In genomic region chr3:179969525-179969924, GRCh38 we compare ENCODE assay signal across 10 cellular contexts.
A peak's percentile ranks its signal among the peaks of the same experiment; 100 is the strongest.
DNase-seq lines count a peak whose midpoint lies in the region; ATAC-seq and TF ChIP-seq lines count a peak whose summit lies in the region.
"Had no signal": no experiment of that assay in that cellular context is flagged by ENCODE, and none has a peak within 500 bp of the region (broad histone marks: within the 10 kb centered on the region; RNA-seq: fewer than 3 reads in every experiment).

No MANE protein-coding gene starts in this region.

- peak; percentile 80 to 89 for DNase-seq in AML-193 (lab: John Stamatoyannopoulos, UW)
- DNase-seq in GM23338 (ENCODE audit: low spot score), result no peak
- DNase-seq in NCI-H510A (lab: John Stamatoyannopoulos, UW), result peak; percentile 44
- no peak for DNase-seq in dorsolateral prefrontal cortex
- no peak for DNase-seq in NCI-H82 treated with DMSO at 0.1 percent for 48 hours (lab: John Stamatoyannopoulos, UW; ENCODE audit: unreplicated experiment)
- no peak for DNase-seq in SK-N-DZ (ENCODE audit: low spot score)
- DNase-seq: stimulated activated naive CD8-positive, alpha-beta T cell treated with anti-CD3 and anti-CD28 coated beads, Interleukin-15, amount 100 ng/mL, for 72 hours had no signal

- H3K27ac ChIP-seq in GM23338 (ENCODE audit: low read depth), result no peak overlapping the region
- peak overlapping the region in 58 of 59 donors; percentile 25 to 100 (median 94) for H3K27ac ChIP-seq in dorsolateral prefrontal cortex
- H3K27ac ChIP-seq: body of pancreas had no signal

- H3F3A ChIP-seq in GM23338 (replicated peaks; ENCODE audit: low read depth), result no peaks in the 10 kb centered on the region

- H2AFZ ChIP-seq in GM23338, result no peak overlapping the region

- no peaks in the 10 kb centered on the region for H3K27me3 Mint-ChIP-seq in GM23338 (ENCODE audit: insufficient read depth, low read depth, poor library complexity)

- H3K36me3 Mint-ChIP-seq in GM23338 (ENCODE audit: low read depth), result no peaks in the 10 kb centered on the region

- H3K27ac Mint-ChIP-seq in GM23338, result peak overlapping the region; percentile 91

- H3K4me1 Mint-ChIP-seq in GM23338, result peaks cover 18% of the 10 kb centered on the region
- H3K4me1 Mint-ChIP-seq: stimulated activated naive CD8-positive, alpha-beta T cell treated with anti-CD3 and anti-CD28 coated beads, Interleukin-15, amount 100 ng/mL, for 72 hours had no signal

- ATAC-seq in GM23338 (no peak), HG02840 (IDR thresholded peaks at IDR 0.05; ENCODE audit: low FRiP score, unreplicated experiment) (no peak), GM21381 (IDR thresholded peaks at IDR 0.05; ENCODE audit: unreplicated experiment) (no peak)
- ATAC-seq: body of pancreas; stimulated activated naive CD8-positive, alpha-beta T cell treated with anti-CD3 and anti-CD28 coated beads, Interleukin-15, amount 100 ng/mL, for 72 hours had no signal

- no peak overlapping the region for H3K4me2 ChIP-seq in GM23338

- no peaks in the 10 kb centered on the region for H3K9me3 Mint-ChIP-seq in GM23338
- H3K9me3 Mint-ChIP-seq: stimulated activated naive CD8-positive, alpha-beta T cell treated with anti-CD3 and anti-CD28 coated beads, Interleukin-15, amount 100 ng/mL, for 72 hours had no signal

- H3K4me3 Mint-ChIP-seq in GM23338, result no peak overlapping the region
- H3K4me3 Mint-ChIP-seq: stimulated activated naive CD8-positive, alpha-beta T cell treated with anti-CD3 and anti-CD28 coated beads, Interleukin-15, amount 100 ng/mL, for 72 hours had no signal

- no peaks in the 10 kb centered on the region for H4K20me1 ChIP-seq in GM23338 (replicated peaks; ENCODE audit: insufficient read depth)

- TF ChIP-seq CTCF in GM23338 (conservative IDR thresholded peaks at IDR 0.05; ENCODE audit: low read depth in 2 of 2), result no peak
- TF ChIP-seq CTCF in dorsolateral prefrontal cortex (IDR thresholded peaks at IDR 0.05 in 54 of 56, conservative IDR thresholded peaks at IDR 0.05 in 2 of 56; ENCODE audit: low read depth in 1 of 56, partially characterized antibody in 56 of 56), result no peak

- H3K27me3 ChIP-seq in GM23338 (ENCODE audit: insufficient read depth) (no peaks in the 10 kb centered on the region), dorsolateral prefrontal cortex (no peaks in the 10 kb centered on the region)
- H3K27me3 ChIP-seq: body of pancreas had no signal

- intact Hi-C loops in dorsolateral prefrontal cortex (cut with DNase I), result no loop called here

- H3K4me3 ChIP-seq in GM23338 (no peak overlapping the region), dorsolateral prefrontal cortex (peak overlapping the region in 53 of 59 donors; percentile 3 to 74 (median 54))
- H3K4me3 ChIP-seq: body of pancreas had no signal

- no peaks in the 10 kb centered on the region for H3K36me3 ChIP-seq in GM23338 (ENCODE audit: insufficient read depth)

- peaks cover 3% of the 10 kb centered on the region; the same call in 1 of the 2 replicates for H3K9me2 ChIP-seq in GM23338 (ENCODE audit: insufficient read depth)

- H3K79me2 ChIP-seq in GM23338 (replicated peaks; ENCODE audit: insufficient read depth), result no peaks in the 10 kb centered on the region

- no peaks in the 10 kb centered on the region; the same call in 1 of the 2 replicates for H3K4me1 ChIP-seq in GM23338 (ENCODE audit: insufficient read depth)

TF ChIP-seq in GM23338, 12 proteins besides CTCF, POLR2A, EP300 and RAD21:
- TF ChIP-seq, protein P1, sequence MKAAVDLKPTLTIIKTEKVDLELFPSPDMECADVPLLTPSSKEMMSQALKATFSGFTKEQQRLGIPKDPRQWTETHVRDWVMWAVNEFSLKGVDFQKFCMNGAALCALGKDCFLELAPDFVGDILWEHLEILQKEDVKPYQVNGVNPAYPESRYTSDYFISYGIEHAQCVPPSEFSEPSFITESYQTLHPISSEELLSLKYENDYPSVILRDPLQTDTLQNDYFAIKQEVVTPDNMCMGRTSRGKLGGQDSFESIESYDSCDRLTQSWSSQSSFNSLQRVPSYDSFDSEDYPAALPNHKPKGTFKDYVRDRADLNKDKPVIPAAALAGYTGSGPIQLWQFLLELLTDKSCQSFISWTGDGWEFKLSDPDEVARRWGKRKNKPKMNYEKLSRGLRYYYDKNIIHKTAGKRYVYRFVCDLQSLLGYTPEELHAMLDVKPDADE (IDR thresholded peaks at IDR 0.05), result no peak
- TF ChIP-seq JUNB (IDR thresholded peaks at IDR 0.05; ENCODE audit: unreplicated experiment) (no peak), POLR2AphosphoS5 (IDR thresholded peaks at IDR 0.05; ENCODE audit: low read depth) (no peak)

Comparison
In these comparisons a context has a peak if more than half of its experiments do, and no peak if none do; other contexts are left out.
1. DNase-seq: peak in AML-193 (2 of 2) and NCI-H510A (single experiment); none in GM23338 (single experiment), dorsolateral prefrontal cortex (0 of 10), NCI-H82 treated with DMSO at 0.1 percent for 48 hours (single experiment) and SK-N-DZ (single experiment).